In genomic region chr3:60633644-60634043, GRCh38 we compare ENCODE assay signal across 22 cellular contexts.
"Had no signal": no experiment of that assay in that cellular context is flagged by ENCODE, and none has a peak within 500 bp of the region (broad histone marks: within the 10 kb centered on the region; RNA-seq: fewer than 3 reads in every experiment).

No MANE protein-coding gene starts in this region.

- H3K4me3 Mint-ChIP-seq: activated B cell treated with CpG ODN at 0.5 μM for 24 hours; activated naive CD8-positive, alpha-beta T cell treated with anti-CD3 and anti-CD28 coated beads for 36 hours; activated T-cell treated with anti-CD3 and anti-CD28 coated beads, Interleukin-2, amount 50 U/mL, for 72 hours; brain; central memory CD8-positive, alpha-beta T cell; naive thymus-derived CD4-positive, alpha-beta T cell; stimulated activated naive B cell treated with anti-CD40 and anti-IgM and Interleukin-4, amounts not matched to agents 10 μg/mL and 1 μg/mL and 100 μg/mL, for 72 hours had no signal

- H3K27me3 Mint-ChIP-seq: activated naive CD8-positive, alpha-beta T cell treated with anti-CD3 and anti-CD28 coated beads for 36 hours; brain; stimulated activated naive B cell treated with anti-CD40 and anti-IgM and Interleukin-4, amounts not matched to agents 10 μg/mL and 1 μg/mL and 100 μg/mL, for 72 hours had no signal

- H3K36me3 Mint-ChIP-seq: activated naive CD8-positive, alpha-beta T cell treated with anti-CD3 and anti-CD28 coated beads for 36 hours; brain; naive thymus-derived CD4-positive, alpha-beta T cell; stimulated activated naive B cell treated with anti-CD40 and anti-IgM and Interleukin-4, amounts not matched to agents 10 μg/mL and 1 μg/mL and 100 μg/mL, for 72 hours had no signal

- H3K27ac ChIP-seq: gastrocnemius medialis, heart right ventricle, parathyroid adenoma, tibial nerve, vagina had no signal

- H3K4me1 ChIP-seq: heart right ventricle, parathyroid adenoma, tibial nerve, vagina had no signal

- H3K9me3 ChIP-seq: gastrocnemius medialis, heart right ventricle, tibial nerve, vagina had no signal

- H3K4me3 ChIP-seq: gastrocnemius medialis, heart right ventricle, tibial nerve, vagina had no signal

- H3K4me1 Mint-ChIP-seq: activated B cell treated with CpG ODN at 0.5 μM for 24 hours; activated naive CD8-positive, alpha-beta T cell treated with anti-CD3 and anti-CD28 coated beads for 36 hours; central memory CD8-positive, alpha-beta T cell; naive thymus-derived CD4-positive, alpha-beta T cell; stimulated activated naive B cell treated with anti-CD40 and anti-IgM and Interleukin-4, amounts not matched to agents 10 μg/mL and 1 μg/mL and 100 μg/mL, for 72 hours had no signal

- H3K9me3 Mint-ChIP-seq: activated B cell treated with CpG ODN at 0.5 μM for 24 hours; activated T-cell treated with anti-CD3 and anti-CD28 coated beads, Interleukin-2, amount 50 U/mL, for 72 hours; brain; central memory CD8-positive, alpha-beta T cell; stimulated activated naive B cell treated with anti-CD40 and anti-IgM and Interleukin-4, amounts not matched to agents 10 μg/mL and 1 μg/mL and 100 μg/mL, for 72 hours had no signal

- H3K36me3 ChIP-seq: gastrocnemius medialis, heart right ventricle, tibial nerve, vagina had no signal

- ATAC-seq: activated T-cell treated with anti-CD3 and anti-CD28 coated beads, Interleukin-2, amount 50 U/mL, for 72 hours; gastrocnemius medialis; naive thymus-derived CD4-positive, alpha-beta T cell; stimulated activated naive B cell treated with anti-CD40 and anti-IgM and Interleukin-4, amounts not matched to agents 10 μg/mL and 1 μg/mL and 100 μg/mL, for 72 hours had no signal

- DNase-seq: activated B cell treated with CpG ODN at 0.5 μM for 24 hours; activated CD4-positive, alpha-beta T cell treated with anti-CD3 and anti-CD28 coated beads for 48 hours; activated CD8-positive, alpha-beta memory T cell treated with anti-CD3 and anti-CD28 coated beads, Interleukin-2, amount 50 U/mL, for 48 hours; activated gamma-delta T cell; activated naive CD8-positive, alpha-beta T cell treated with anti-CD3 and anti-CD28 coated beads for 36 hours; activated T-cell treated with anti-CD3 and anti-CD28 coated beads, Interleukin-2, amount 50 U/mL, for 72 hours; amygdala; cortex of kidney; effector CD4-positive, alpha-beta T cell; gastrocnemius medialis; heart right ventricle; mammary epithelial cell; naive thymus-derived CD4-positive, alpha-beta T cell; stimulated activated CD4-positive, alpha-beta T cell treated with anti-CD3 and anti-CD28 coated beads, Interleukin-2, amount 100 ng/mL, for 48 hours; stimulated activated naive B cell treated with anti-CD40 and anti-IgM and Interleukin-4, amounts not matched to agents 10 μg/mL and 1 μg/mL and 100 μg/mL, for 72 hours; substantia nigra; T-helper 2 cell had no signal

- H3K27ac Mint-ChIP-seq: activated B cell treated with CpG ODN at 0.5 μM for 24 hours; activated naive CD8-positive, alpha-beta T cell treated with anti-CD3 and anti-CD28 coated beads for 36 hours; activated T-cell treated with anti-CD3 and anti-CD28 coated beads, Interleukin-2, amount 50 U/mL, for 72 hours; naive thymus-derived CD4-positive, alpha-beta T cell; stimulated activated naive B cell treated with anti-CD40 and anti-IgM and Interleukin-4, amounts not matched to agents 10 μg/mL and 1 μg/mL and 100 μg/mL, for 72 hours had no signal

- H3K27me3 ChIP-seq: gastrocnemius medialis, heart right ventricle, tibial nerve, vagina had no signal
